20 cellular contexts compared by ENCODE assay signal in genomic region chr1:78540056-78540455, GRCh38. TPM values are rescaled to one million over a fixed set of nuclear protein-coding genes. Genes with fewer than 3 reads are reported as not detected.
"Had no signal": no experiment of that assay in that cellular context is flagged by ENCODE, and none has a peak within 500 bp of the region (broad histone marks: within the 10 kb centered on the region; RNA-seq: fewer than 3 reads in every experiment).

No MANE protein-coding gene starts in this region.

- H3K36me3 ChIP-seq: heart right ventricle, left lung, sigmoid colon, transverse colon, WERI-Rb-1 had no signal

- H3K9me3 ChIP-seq: sigmoid colon, transverse colon had no signal

- H3K27ac ChIP-seq: heart right ventricle, left lung, sigmoid colon, transverse colon, WERI-Rb-1 had no signal

- H3K4me3 Mint-ChIP-seq: activated CD4-positive, alpha-beta T cell treated with anti-CD3 and anti-CD28 coated beads for 36 hours; activated CD8-positive, alpha-beta T cell treated with anti-CD3 and anti-CD28 coated beads for 36 hours; activated naive CD8-positive, alpha-beta T cell treated with anti-CD3 and anti-CD28 coated beads, Interleukin-2, amount 10 ng/mL, durations not matched to agents 7 days and 5 days; dendritic cell treated with granulocyte-macrophage colony-stimulating factor and Interleukin-4, amounts not matched to agents 40 ng/mL and 50 ng/mL, for 4 days; effector memory CD8-positive, alpha-beta T cell; nephron progenitor cell; stimulated activated naive B cell treated with anti-CD40 and anti-IgM and Interleukin-4, amounts not matched to agents 10 μg/mL and 1 μg/mL and 100 μg/mL, for 72 hours had no signal

- DNase-seq: activated CD4-positive, alpha-beta T cell treated with anti-CD3 and anti-CD28 coated beads for 36 hours; activated CD8-positive, alpha-beta memory T cell treated with anti-CD3 and anti-CD28 coated beads, Interleukin-2, amount 50 U/mL, for 48 hours; activated CD8-positive, alpha-beta T cell treated with anti-CD3 and anti-CD28 coated beads for 36 hours; activated naive CD8-positive, alpha-beta T cell treated with anti-CD3 and anti-CD28 coated beads, Interleukin-2, amount 10 ng/mL, durations not matched to agents 7 days and 5 days; aorta; central memory CD4-positive, alpha-beta T cell; effector memory CD8-positive, alpha-beta T cell; heart right ventricle; left lung; mesendoderm; nephron progenitor cell; sigmoid colon; stimulated activated CD4-positive, alpha-beta T cell treated with anti-CD3 and anti-CD28 coated beads, Interleukin-2, amount 100 ng/mL, for 24 hours; stimulated activated naive B cell treated with anti-CD40 and anti-IgM and Interleukin-4, amounts not matched to agents 10 μg/mL and 1 μg/mL and 100 μg/mL, for 72 hours; substantia nigra; T-helper 1 cell; transverse colon; WERI-Rb-1 had no signal

- H3K27me3 ChIP-seq: left lung, sigmoid colon, transverse colon had no signal

- H3K4me1 Mint-ChIP-seq: activated CD4-positive, alpha-beta T cell treated with anti-CD3 and anti-CD28 coated beads for 36 hours; activated naive CD8-positive, alpha-beta T cell treated with anti-CD3 and anti-CD28 coated beads, Interleukin-2, amount 10 ng/mL, durations not matched to agents 7 days and 5 days; nephron progenitor cell; stimulated activated naive B cell treated with anti-CD40 and anti-IgM and Interleukin-4, amounts not matched to agents 10 μg/mL and 1 μg/mL and 100 μg/mL, for 72 hours had no signal

- ATAC-seq: activated CD4-positive, alpha-beta T cell treated with anti-CD3 and anti-CD28 coated beads for 36 hours; activated CD8-positive, alpha-beta T cell treated with anti-CD3 and anti-CD28 coated beads for 36 hours; effector memory CD8-positive, alpha-beta T cell; heart right ventricle; left lung; stimulated activated naive B cell treated with anti-CD40 and anti-IgM and Interleukin-4, amounts not matched to agents 10 μg/mL and 1 μg/mL and 100 μg/mL, for 72 hours had no signal

- H3K27me3 Mint-ChIP-seq: activated CD4-positive, alpha-beta T cell treated with anti-CD3 and anti-CD28 coated beads for 36 hours; dendritic cell treated with granulocyte-macrophage colony-stimulating factor and Interleukin-4, amounts not matched to agents 40 ng/mL and 50 ng/mL, for 4 days; stimulated activated naive B cell treated with anti-CD40 and anti-IgM and Interleukin-4, amounts not matched to agents 10 μg/mL and 1 μg/mL and 100 μg/mL, for 72 hours had no signal

- H3K27ac Mint-ChIP-seq: activated CD4-positive, alpha-beta T cell treated with anti-CD3 and anti-CD28 coated beads for 36 hours; activated CD8-positive, alpha-beta T cell treated with anti-CD3 and anti-CD28 coated beads for 36 hours; activated naive CD8-positive, alpha-beta T cell treated with anti-CD3 and anti-CD28 coated beads, Interleukin-2, amount 10 ng/mL, durations not matched to agents 7 days and 5 days; dendritic cell treated with granulocyte-macrophage colony-stimulating factor and Interleukin-4, amounts not matched to agents 40 ng/mL and 50 ng/mL, for 4 days; effector memory CD8-positive, alpha-beta T cell; nephron progenitor cell; stimulated activated naive B cell treated with anti-CD40 and anti-IgM and Interleukin-4, amounts not matched to agents 10 μg/mL and 1 μg/mL and 100 μg/mL, for 72 hours had no signal

- H3K4me1 ChIP-seq: heart right ventricle, left lung, sigmoid colon, transverse colon had no signal

- H3K4me3 ChIP-seq: heart right ventricle, left lung, sigmoid colon, transverse colon had no signal

- H3K36me3 Mint-ChIP-seq: activated naive CD8-positive, alpha-beta T cell treated with anti-CD3 and anti-CD28 coated beads, Interleukin-2, amount 10 ng/mL, durations not matched to agents 7 days and 5 days had no signal

RNA-seq across cellular contexts. Expression of gene PTGFR, which starts 49.3 kb away (rescaled TPM):
- total RNA-seq: activated CD4-positive, alpha-beta T cell treated with anti-CD3 and anti-CD28 coated beads for 36 hours; activated CD8-positive, alpha-beta T cell treated with anti-CD3 and anti-CD28 coated beads for 36 hours; activated naive CD8-positive, alpha-beta T cell treated with anti-CD3 and anti-CD28 coated beads, Interleukin-2, amount 10 ng/mL, durations not matched to agents 7 days and 5 days had no signal
- polyA plus RNA-seq: keratinocyte had no signal
